Comparison of ENCODE assay signal across 1 cellular context in the genomic region with DNA sequence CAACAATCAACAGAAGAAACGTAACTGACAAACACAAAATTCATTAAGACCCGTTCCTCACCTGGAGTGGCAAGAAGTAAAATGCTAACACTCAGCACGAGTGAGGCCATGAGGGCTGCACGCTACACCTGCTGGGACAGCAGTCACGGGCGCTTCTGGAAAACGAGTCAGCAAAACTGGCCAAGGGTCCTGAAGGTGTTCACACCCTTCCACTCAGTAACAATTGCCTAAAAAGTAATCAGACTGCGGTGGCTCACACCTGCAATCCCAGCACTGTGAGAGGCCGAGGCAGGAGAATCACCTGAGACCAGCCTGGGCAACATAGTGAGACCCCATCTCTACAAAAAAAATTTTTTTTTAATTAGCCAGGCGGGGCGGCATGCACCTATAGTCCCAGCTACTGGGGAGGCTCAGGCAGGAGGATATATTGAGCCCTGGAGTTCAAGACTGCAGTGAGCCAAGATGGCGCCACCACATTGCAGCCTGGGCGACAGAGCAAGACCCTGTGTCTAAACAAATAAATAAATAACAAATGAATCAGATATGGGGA.
TF ChIP-seq lines count a peak whose summit lies in the region.

No MANE protein-coding gene starts in this region.

TF ChIP-seq in GM23338, 12 proteins besides CTCF, POLR2A, EP300 and RAD21 (continued from another document):
- TF ChIP-seq ZNF114 (CRISPR knock-in tag; IDR thresholded peaks at IDR 0.05) (no peak), POLR2AphosphoS5 (IDR thresholded peaks at IDR 0.05; ENCODE audit: low read depth) (no peak), EZH2phosphoT487 (IDR thresholded peaks at IDR 0.05; ENCODE audit: unreplicated experiment) (no peak), CREB1 (CRISPR knock-in tag; IDR thresholded peaks at IDR 0.05; ENCODE audit: low read depth) (no peak)
- TF ChIP-seq, protein P1, sequence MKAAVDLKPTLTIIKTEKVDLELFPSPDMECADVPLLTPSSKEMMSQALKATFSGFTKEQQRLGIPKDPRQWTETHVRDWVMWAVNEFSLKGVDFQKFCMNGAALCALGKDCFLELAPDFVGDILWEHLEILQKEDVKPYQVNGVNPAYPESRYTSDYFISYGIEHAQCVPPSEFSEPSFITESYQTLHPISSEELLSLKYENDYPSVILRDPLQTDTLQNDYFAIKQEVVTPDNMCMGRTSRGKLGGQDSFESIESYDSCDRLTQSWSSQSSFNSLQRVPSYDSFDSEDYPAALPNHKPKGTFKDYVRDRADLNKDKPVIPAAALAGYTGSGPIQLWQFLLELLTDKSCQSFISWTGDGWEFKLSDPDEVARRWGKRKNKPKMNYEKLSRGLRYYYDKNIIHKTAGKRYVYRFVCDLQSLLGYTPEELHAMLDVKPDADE (IDR thresholded peaks at IDR 0.05), result no peak
- TF ChIP-seq, protein P2, sequence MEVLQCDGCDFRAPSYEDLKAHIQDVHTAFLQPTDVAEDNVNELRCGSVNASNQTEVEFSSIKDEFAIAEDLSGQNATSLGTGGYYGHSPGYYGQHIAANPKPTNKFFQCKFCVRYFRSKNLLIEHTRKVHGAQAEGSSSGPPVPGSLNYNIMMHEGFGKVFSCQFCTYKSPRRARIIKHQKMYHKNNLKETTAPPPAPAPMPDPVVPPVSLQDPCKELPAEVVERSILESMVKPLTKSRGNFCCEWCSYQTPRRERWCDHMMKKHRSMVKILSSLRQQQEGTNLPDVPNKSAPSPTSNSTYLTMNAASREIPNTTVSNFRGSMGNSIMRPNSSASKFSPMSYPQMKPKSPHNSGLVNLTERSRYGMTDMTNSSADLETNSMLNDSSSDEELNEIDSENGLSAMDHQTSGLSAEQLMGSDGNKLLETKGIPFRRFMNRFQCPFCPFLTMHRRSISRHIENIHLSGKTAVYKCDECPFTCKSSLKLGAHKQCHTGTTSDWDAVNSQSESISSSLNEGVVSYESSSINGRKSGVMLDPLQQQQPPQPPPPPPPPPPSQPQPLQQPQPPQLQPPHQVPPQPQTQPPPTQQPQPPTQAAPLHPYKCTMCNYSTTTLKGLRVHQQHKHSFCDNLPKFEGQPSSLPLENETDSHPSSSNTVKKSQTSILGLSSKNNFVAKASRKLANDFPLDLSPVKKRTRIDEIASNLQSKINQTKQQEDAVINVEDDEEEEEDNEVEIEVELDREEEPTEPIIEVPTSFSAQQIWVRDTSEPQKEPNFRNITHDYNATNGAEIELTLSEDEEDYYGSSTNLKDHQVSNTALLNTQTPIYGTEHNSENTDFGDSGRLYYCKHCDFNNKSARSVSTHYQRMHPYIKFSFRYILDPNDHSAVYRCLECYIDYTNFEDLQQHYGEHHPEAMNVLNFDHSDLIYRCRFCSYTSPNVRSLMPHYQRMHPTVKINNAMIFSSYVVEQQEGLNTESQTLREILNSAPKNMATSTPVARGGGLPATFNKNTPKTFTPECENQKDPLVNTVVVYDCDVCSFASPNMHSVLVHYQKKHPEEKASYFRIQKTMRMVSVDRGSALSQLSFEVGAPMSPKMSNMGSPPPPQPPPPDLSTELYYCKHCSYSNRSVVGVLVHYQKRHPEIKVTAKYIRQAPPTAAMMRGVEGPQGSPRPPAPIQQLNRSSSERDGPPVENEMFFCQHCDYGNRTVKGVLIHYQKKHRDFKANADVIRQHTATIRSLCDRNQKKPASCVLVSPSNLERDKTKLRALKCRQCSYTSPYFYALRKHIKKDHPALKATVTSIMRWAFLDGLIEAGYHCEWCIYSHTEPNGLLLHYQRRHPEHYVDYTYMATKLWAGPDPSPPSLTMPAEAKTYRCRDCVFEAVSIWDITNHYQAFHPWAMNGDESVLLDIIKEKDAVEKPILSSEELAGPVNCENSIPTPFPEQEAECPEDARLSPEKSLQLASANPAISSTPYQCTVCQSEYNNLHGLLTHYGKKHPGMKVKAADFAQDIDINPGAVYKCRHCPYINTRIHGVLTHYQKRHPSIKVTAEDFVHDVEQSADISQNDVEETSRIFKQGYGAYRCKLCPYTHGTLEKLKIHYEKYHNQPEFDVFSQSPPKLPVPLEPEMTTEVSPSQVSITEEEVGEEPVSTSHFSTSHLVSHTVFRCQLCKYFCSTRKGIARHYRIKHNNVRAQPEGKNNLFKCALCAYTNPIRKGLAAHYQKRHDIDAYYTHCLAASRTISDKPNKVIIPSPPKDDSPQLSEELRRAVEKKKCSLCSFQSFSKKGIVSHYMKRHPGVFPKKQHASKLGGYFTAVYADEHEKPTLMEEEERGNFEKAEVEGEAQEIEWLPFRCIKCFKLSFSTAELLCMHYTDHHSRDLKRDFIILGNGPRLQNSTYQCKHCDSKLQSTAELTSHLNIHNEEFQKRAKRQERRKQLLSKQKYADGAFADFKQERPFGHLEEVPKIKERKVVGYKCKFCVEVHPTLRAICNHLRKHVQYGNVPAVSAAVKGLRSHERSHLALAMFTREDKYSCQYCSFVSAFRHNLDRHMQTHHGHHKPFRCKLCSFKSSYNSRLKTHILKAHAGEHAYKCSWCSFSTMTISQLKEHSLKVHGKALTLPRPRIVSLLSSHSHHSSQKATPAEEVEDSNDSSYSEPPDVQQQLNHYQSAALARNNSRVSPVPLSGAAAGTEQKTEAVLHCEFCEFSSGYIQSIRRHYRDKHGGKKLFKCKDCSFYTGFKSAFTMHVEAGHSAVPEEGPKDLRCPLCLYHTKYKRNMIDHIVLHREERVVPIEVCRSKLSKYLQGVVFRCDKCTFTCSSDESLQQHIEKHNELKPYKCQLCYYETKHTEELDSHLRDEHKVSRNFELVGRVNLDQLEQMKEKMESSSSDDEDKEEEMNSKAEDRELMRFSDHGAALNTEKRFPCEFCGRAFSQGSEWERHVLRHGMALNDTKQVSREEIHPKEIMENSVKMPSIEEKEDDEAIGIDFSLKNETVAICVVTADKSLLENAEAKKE (CRISPR knock-in tag; IDR thresholded peaks at IDR 0.05), result no peak
